8 cellular contexts compared by ENCODE assay signal in genomic region chr20:43749734-43750294, GRCh38.
DNase-seq lines count a peak whose midpoint lies in the region; ATAC-seq and TF ChIP-seq lines count a peak whose summit lies in the region.

No MANE protein-coding gene starts in this region.

- no peaks in the 10 kb centered on the region for H3K36me3 ChIP-seq in WERI-Rb-1
- no peaks in the 10 kb centered on the region for H3K36me3 ChIP-seq in brain microvascular endothelial cell (replicated peaks)

- peaks cover 44% of the 10 kb centered on the region for H3K27me3 ChIP-seq in WERI-Rb-1 (ENCODE audit: insufficient read depth, low read depth, severe bottlenecking)
- no peaks in the 10 kb centered on the region for H3K27me3 ChIP-seq in brain microvascular endothelial cell (replicated peaks)

- peak; percentile 10 for DNase-seq in DMS79 treated with DMSO at 0.1 percent for 48 hours (lab: John Stamatoyannopoulos, UW)
- no peak for DNase-seq in DMS79 (lab: John Stamatoyannopoulos, UW)
- DNase-seq in NB4 (ENCODE audit: low read depth), result peak; percentile 80
- DNase-seq in WERI-Rb-1, result peak; percentile 75
- DNase-seq in brain microvascular endothelial cell, result peak; percentile 45
- DNase-seq in iris pigment epithelial cell (ENCODE audit: low read depth), result peak; percentile 48
- peak; percentile 84 for DNase-seq in stimulated activated CD4-positive, alpha-beta T cell treated with anti-CD3 and anti-CD28 coated beads, Interleukin-1b, Interleukin-23, amount 100 ng/mL, for 48 hours

- peak; percentile 97 for TF ChIP-seq CTCF in NB4 (IDR thresholded peaks at IDR 0.05; ENCODE audit: low read depth, low read length)
- peak; percentile 97 for TF ChIP-seq CTCF in WERI-Rb-1 (IDR thresholded peaks at IDR 0.05; ENCODE audit: low read depth, low read length)
- TF ChIP-seq CTCF in brain microvascular endothelial cell (IDR thresholded peaks at IDR 0.05; ENCODE audit: low read depth, low read length, missing control alignments), result peak; percentile 86

- no peak overlapping the region for H3K4me3 ChIP-seq in NB4 (ENCODE audit: low read depth, low read length)
- no peak overlapping the region for H3K4me3 ChIP-seq in WERI-Rb-1 (ENCODE audit: low read depth, low read length)
- no peak overlapping the region for H3K4me3 ChIP-seq in brain microvascular endothelial cell (ENCODE audit: low read depth, low read length)

- no peaks in the 10 kb centered on the region for H3K9me3 ChIP-seq in WERI-Rb-1 (ENCODE audit: severe bottlenecking)

- no peak for TF ChIP-seq POLR2A in NB4 (IDR thresholded peaks at IDR 0.05; ENCODE audit: extremely low read depth, insufficient read length)

- in situ Hi-C loops in brain microvascular endothelial cell (cut with HindIII; ENCODE audit: low pct_ligation_motif_present, low sequenced_read_pairs), result no loop called here

- ATAC-seq in HG02763 (IDR thresholded peaks at IDR 0.05; ENCODE audit: unreplicated experiment), result no peak

- no peak overlapping the region for H3K27ac ChIP-seq in WERI-Rb-1
- H3K27ac ChIP-seq in brain microvascular endothelial cell, result no peak overlapping the region
